ENCODE assay signal across 1 cellular context in genomic region chr6:35788423-35788982, GRCh38.
TF ChIP-seq lines count a peak whose summit lies in the region.

No MANE protein-coding gene starts in this region.

TF ChIP-seq in GM23338, 12 proteins besides CTCF, POLR2A, EP300 and RAD21 (continued from another document):
- TF ChIP-seq ZNF462 (CRISPR knock-in tag; IDR thresholded peaks at IDR 0.05) (no peak), ETS1 (IDR thresholded peaks at IDR 0.05) (no peak), JUNB (IDR thresholded peaks at IDR 0.05; ENCODE audit: unreplicated experiment) (no peak), POLR2AphosphoS5 (IDR thresholded peaks at IDR 0.05; ENCODE audit: low read depth) (no peak), ZNF114 (CRISPR knock-in tag; IDR thresholded peaks at IDR 0.05) (no peak), REST (IDR thresholded peaks at IDR 0.05; ENCODE audit: unreplicated experiment) (no peak), ZNF331 (CRISPR knock-in tag; IDR thresholded peaks at IDR 0.05; ENCODE audit: low read depth) (no peak), EZH2phosphoT487 (IDR thresholded peaks at IDR 0.05; ENCODE audit: unreplicated experiment) (no peak), NANOG (IDR thresholded peaks at IDR 0.05; ENCODE audit: borderline replicate concordance) (no peak)
